In the genomic region with DNA sequence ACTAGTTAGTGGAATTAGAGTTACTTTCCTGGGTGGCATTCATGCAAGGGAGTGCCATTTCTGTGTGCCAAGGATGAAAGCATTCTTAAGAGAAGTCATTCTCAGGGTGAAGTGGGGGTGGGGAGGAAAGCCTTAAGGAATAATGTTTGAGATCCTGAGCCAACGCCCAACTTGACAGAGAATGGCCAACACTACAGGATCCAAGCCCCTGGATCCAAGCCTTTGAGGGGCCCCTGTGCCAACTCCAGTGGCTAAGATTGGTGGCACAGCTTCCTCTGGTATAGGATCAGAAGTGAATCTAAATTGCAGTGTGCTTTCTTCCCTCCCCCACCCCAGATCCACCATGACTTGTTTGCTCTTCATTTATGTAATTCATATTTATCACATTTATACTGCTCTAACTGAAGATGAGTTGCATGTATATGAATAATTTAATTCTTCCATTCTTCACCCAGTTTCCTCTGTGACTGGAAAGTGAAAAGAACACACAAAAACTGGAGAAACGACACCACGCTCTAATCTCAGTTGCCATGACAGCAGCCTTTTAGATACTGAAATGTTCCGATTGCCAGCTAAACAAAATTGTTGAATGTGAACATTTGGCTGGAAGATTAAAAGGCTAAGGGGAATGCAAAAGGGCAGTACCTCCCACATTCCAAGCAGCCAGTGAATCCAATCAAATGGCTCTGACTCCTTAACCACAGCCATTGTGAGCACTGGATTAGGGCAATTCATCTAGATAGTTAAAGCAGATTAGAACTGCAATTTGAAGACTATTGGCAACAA, we compare ENCODE assay signal across 8 cellular contexts. TPM values are rescaled to one million over a fixed set of nuclear protein-coding genes. Genes with fewer than 3 reads are reported as not detected.
A peak's percentile ranks its signal among the peaks of the same experiment; 100 is the strongest.
DNase-seq lines count a peak whose midpoint lies in the region; ATAC-seq, FAIRE-seq and TF ChIP-seq lines count a peak whose summit lies in the region.

No MANE protein-coding gene starts in this region.

- H4K8ac ChIP-seq in H1 (ENCODE audit: extremely low read depth, insufficient read depth, low read length), result no peak overlapping the region

- H3K4me2 ChIP-seq in H1 (ENCODE audit: insufficient read depth in 1 of 2, low read depth in 2 of 2, low read length in 2 of 2) (peak overlapping the region; percentile 33 to 77; a peak in 3 of 4 replicates), neural cell (ENCODE audit: low read length) (peak overlapping the region; percentile 79)

- TF ChIP-seq RAD21 in H1 (IDR thresholded peaks at IDR 0.05 in 1 of 2, conservative IDR thresholded peaks at IDR 0.05 in 1 of 2; ENCODE audit: low read depth in 2 of 2, low read length in 2 of 2) (no peak), neural cell (conservative IDR thresholded peaks at IDR 0.05) (peak; percentile 45)

- no peak overlapping the region for H2BK5ac ChIP-seq in H1 (ENCODE audit: low read depth, low read length)

- peak overlapping the region; percentile 3 for H4K91ac ChIP-seq in H1 (replicated peaks; ENCODE audit: insufficient read length, low read length)

- no peak overlapping the region for H2AFZ ChIP-seq in H1 (ENCODE audit: low read length)
- H2AFZ ChIP-seq in neural cell (ENCODE audit: low read depth, low read length), result no peak overlapping the region

- no peak overlapping the region for H3K27ac Mint-ChIP-seq in CD4-positive, alpha-beta memory T cell
- no peak overlapping the region for H3K27ac Mint-ChIP-seq in activated T-helper 2 cell treated with anti-CD3 and anti-CD28 coated beads, Interferon-gamma antibody, Interleukin-2, Interleukin-4, amounts not matched to agents 10 μg/mL and 5 μg/mL and 100 μg/mL, durations not matched to agents 14 hours and 24 hours and 36 hours

- peaks cover 7 to 32% (median 20%) of the 10 kb centered on the region in 4 experiments for H3K4me1 ChIP-seq in H1 (replicated peaks in 1 of 4; ENCODE audit: control insufficient read depth in 3 of 4, insufficient read depth in 4 of 4, low read length in 3 of 4)
- H3K4me1 ChIP-seq in CD4-positive, alpha-beta memory T cell (ENCODE audit: insufficient read depth, low read length), result no peaks in the 10 kb centered on the region

- H4K20me1 ChIP-seq in H1 (replicated peaks in 1 of 2; ENCODE audit: control insufficient read depth in 1 of 2, insufficient read depth in 2 of 2, low read length in 2 of 2) (peaks cover 3 to 18% of the 10 kb centered on the region in 2 experiments), neural cell (ENCODE audit: insufficient read depth) (no peaks in the 10 kb centered on the region)

- peak overlapping the region in 2 of 4 experiments; percentile 15 to 94; a peak in 4 of 8 replicates for H3K4me3 ChIP-seq in H1 (ENCODE audit: extremely low read depth in 1 of 4, insufficient read depth in 2 of 4, low read depth in 3 of 4, low read length in 4 of 4)
- peak overlapping the region; percentile 75 for H3K4me3 ChIP-seq in neural cell (ENCODE audit: low read length)
- H3K4me3 ChIP-seq in CD4-positive, alpha-beta memory T cell (ENCODE audit: low read length in 2 of 2), result no peak overlapping the region

- peaks cover 3% of the 10 kb centered on the region for H3K79me1 ChIP-seq in H1 (ENCODE audit: low read depth, low read length)

- peaks cover 0 to 4% of the 10 kb centered on the region in 2 experiments; a peak in 1 of 4 replicates for H3K9me3 ChIP-seq in H1 (ENCODE audit: insufficient read depth in 2 of 2, low read depth in 1 of 2, low read length in 1 of 2)
- no peaks in the 10 kb centered on the region for H3K9me3 ChIP-seq in neural cell (ENCODE audit: low read length)
- H3K9me3 ChIP-seq in CD4-positive, alpha-beta memory T cell (ENCODE audit: control insufficient read depth in 1 of 2, low read length in 2 of 2), result no peaks in the 10 kb centered on the region

- H3K27ac ChIP-seq in H1 (ENCODE audit: low read depth, low read length) (no peak overlapping the region), neural cell (ENCODE audit: low read length) (peak overlapping the region; percentile 93)
- no peak overlapping the region for H3K27ac ChIP-seq in CD4-positive, alpha-beta memory T cell (ENCODE audit: low read depth, low read length)

- no peak for TF ChIP-seq EP300 in H1 (IDR thresholded peaks at IDR 0.05; ENCODE audit: borderline replicate concordance in 1 of 2, low read depth in 2 of 2, low read length in 2 of 2)
- TF ChIP-seq EP300 in neural cell (conservative IDR thresholded peaks at IDR 0.05; ENCODE audit: poor library complexity, severe bottlenecking), result no peak

- no peak overlapping the region for H2BK12ac ChIP-seq in H1 (ENCODE audit: low read depth, low read length)

- H4K5ac ChIP-seq in H1 (ENCODE audit: insufficient read length, low read depth, low read length), result no peak overlapping the region

- TF ChIP-seq CTCF in H1 (IDR thresholded peaks at IDR 0.05; ENCODE audit: control extremely low read depth in 1 of 3, insufficient read depth in 1 of 3, low read depth in 1 of 3, low read length in 3 of 3) (no peak), neural cell (IDR thresholded peaks at IDR 0.05; ENCODE audit: poor library complexity, severe bottlenecking) (no peak), GM10248 (IDR thresholded peaks at IDR 0.05; ENCODE audit: control extremely low read depth, extremely low read depth, low read depth, missing control alignments) (no peak)

- no peaks in the 10 kb centered on the region for H3F3A ChIP-seq in neural cell (ENCODE audit: insufficient read depth, low read length, poor library complexity, severe bottlenecking)

- H3K14ac ChIP-seq in H1 (ENCODE audit: insufficient read length), result no peak overlapping the region

- TF ChIP-seq POLR2A in H1 (IDR thresholded peaks at IDR 0.05; ENCODE audit: control extremely low read depth in 1 of 2, low read depth in 2 of 2, low read length in 2 of 2), result no peak

- DNase-seq in ELF-1 (ENCODE audit: low read depth, low spot score) (peak; percentile 64), NCI-H524 (lab: John Stamatoyannopoulos, UW) (peak; percentile 87 to 96), H1 (ENCODE audit: low read depth in 1 of 2, low spot score in 2 of 2) (peak in 1 of 2 experiments; percentile 28), GM10248 (ENCODE audit: extremely low spot score) (no peak)
- DNase-seq in CD4-positive, alpha-beta memory T cell, result no peak
- no peak for DNase-seq in activated T-helper 2 cell treated with anti-CD3 and anti-CD28 coated beads, Interferon-gamma antibody, Interleukin-2, Interleukin-4, amounts not matched to agents 10 μg/mL and 5 μg/mL and 100 μg/mL, durations not matched to agents 14 hours and 24 hours and 36 hours (ENCODE audit: low spot score)

- H3K27me3 ChIP-seq in H1 (replicated peaks in 1 of 4; ENCODE audit: control insufficient read depth in 3 of 4, extremely low read depth in 1 of 4, insufficient read depth in 3 of 4, low read length in 3 of 4), result no peaks in the 10 kb centered on the region
- H3K27me3 ChIP-seq in neural cell (ENCODE audit: insufficient read depth, low read depth, low read length), result no peaks in the 10 kb centered on the region
- H3K27me3 ChIP-seq in CD4-positive, alpha-beta memory T cell (ENCODE audit: insufficient read depth, low read length), result no peaks in the 10 kb centered on the region

- H3K79me2 ChIP-seq in H1 (ENCODE audit: control insufficient read depth in 1 of 2, insufficient read depth in 2 of 2, low read length in 2 of 2) (peaks cover 26 to 92% of the 10 kb centered on the region in 2 experiments), neural cell (replicated peaks; ENCODE audit: insufficient read depth, low read length) (peaks cover 90% of the 10 kb centered on the region)

- H3K27me3 Mint-ChIP-seq in CD4-positive, alpha-beta memory T cell, result peaks cover 12 to 17% of the 10 kb centered on the region in 2 donors
- H3K27me3 Mint-ChIP-seq in activated T-helper 2 cell treated with anti-CD3 and anti-CD28 coated beads, Interferon-gamma antibody, Interleukin-2, Interleukin-4, amounts not matched to agents 10 μg/mL and 5 μg/mL and 100 μg/mL, durations not matched to agents 14 hours and 24 hours and 36 hours (ENCODE audit: low read depth), result peaks cover 13% of the 10 kb centered on the region

- FAIRE-seq in H1 (lab: Jason Lieb, UNC), result peak; percentile 24

- no peak overlapping the region for H2BK20ac ChIP-seq in H1 (ENCODE audit: low read length)

- H3K4me3 Mint-ChIP-seq in CD4-positive, alpha-beta memory T cell, result no peak overlapping the region
- no peak overlapping the region for H3K4me3 Mint-ChIP-seq in activated T-helper 2 cell treated with anti-CD3 and anti-CD28 coated beads, Interferon-gamma antibody, Interleukin-2, Interleukin-4, amounts not matched to agents 10 μg/mL and 5 μg/mL and 100 μg/mL, durations not matched to agents 14 hours and 24 hours and 36 hours (ENCODE audit: low read depth)

- no peaks in the 10 kb centered on the region for H3K9me2 ChIP-seq in neural cell (ENCODE audit: insufficient read depth, low read length)

- POLR2A ChIA-PET in H1 (lab: Charles Lee; ENCODE audit: partially characterized antibody) (interaction anchor here (0.6 kb wide), 1 partner anchor 28 kb away, joined by 3 read pairs; no protein-coding TSS in a partner anchor), GM10248 (lab: Yijun Ruan, JAX) (no interaction called here)
- POLR2A ChIA-PET in CD4-positive, alpha-beta memory T cell (lab: Charles Lee; ENCODE audit: partially characterized antibody), result no interaction called here

- intact Hi-C loops in CD4-positive, alpha-beta memory T cell (cut with micrococcal nuclease), result no loop called here
- intact Hi-C loops in activated T-helper 2 cell treated with anti-CD3 and anti-CD28 coated beads, Interferon-gamma antibody, Interleukin-2, Interleukin-4, amounts not matched to agents 10 μg/mL and 5 μg/mL and 100 μg/mL, durations not matched to agents 14 hours and 24 hours and 36 hours (cut with micrococcal nuclease), result no loop called here

- peaks cover 0 to 7% (median 2%) of the 10 kb centered on the region in 8 donors for H3K9me3 Mint-ChIP-seq in CD4-positive, alpha-beta memory T cell
- H3K9me3 Mint-ChIP-seq in activated T-helper 2 cell treated with anti-CD3 and anti-CD28 coated beads, Interferon-gamma antibody, Interleukin-2, Interleukin-4, amounts not matched to agents 10 μg/mL and 5 μg/mL and 100 μg/mL, durations not matched to agents 14 hours and 24 hours and 36 hours, result no peaks in the 10 kb centered on the region

- no peak overlapping the region for H3K23ac ChIP-seq in H1 (ENCODE audit: insufficient read length)

- H3K36me3 ChIP-seq in H1 (ENCODE audit: control insufficient read depth in 2 of 4, insufficient read depth in 4 of 4, low read length in 3 of 4) (peaks cover 0 to 11% (median 0%) of the 10 kb centered on the region in 4 experiments; a peak in 1 of 8 replicates), neural cell (ENCODE audit: insufficient read depth, low read length) (no peaks in the 10 kb centered on the region)
- H3K36me3 ChIP-seq in CD4-positive, alpha-beta memory T cell (ENCODE audit: insufficient read depth, low read length), result no peaks in the 10 kb centered on the region

- peaks cover 5 to 9% (median 7%) of the 10 kb centered on the region in 4 donors for H3K4me1 Mint-ChIP-seq in CD4-positive, alpha-beta memory T cell
- no peaks in the 10 kb centered on the region for H3K4me1 Mint-ChIP-seq in activated T-helper 2 cell treated with anti-CD3 and anti-CD28 coated beads, Interferon-gamma antibody, Interleukin-2, Interleukin-4, amounts not matched to agents 10 μg/mL and 5 μg/mL and 100 μg/mL, durations not matched to agents 14 hours and 24 hours and 36 hours (ENCODE audit: low read depth)

- H3K9ac ChIP-seq in H1 (replicated peaks in 1 of 4; ENCODE audit: extremely low read depth in 1 of 4, low read depth in 3 of 4, low read length in 3 of 4), result no peak overlapping the region
- H3K9ac ChIP-seq in neural cell (ENCODE audit: low read length), result peak overlapping the region; percentile 81

- CTCF ChIA-PET in H1 (lab: Charles Lee; ENCODE audit: partially characterized antibody) (no interaction called here), GM10248 (lab: Yijun Ruan, JAX) (interaction anchor here (1.5 to 1.9 kb wide), 2 partner anchors 13 to 17 kb away, joined by 3 to 9 read pairs; no protein-coding TSS in a partner anchor)
- CTCF ChIA-PET in CD4-positive, alpha-beta memory T cell (lab: Charles Lee; ENCODE audit: partially characterized antibody), result no interaction called here

- H3K36me3 Mint-ChIP-seq in CD4-positive, alpha-beta memory T cell, result no peaks in the 10 kb centered on the region
- no peaks in the 10 kb centered on the region for H3K36me3 Mint-ChIP-seq in activated T-helper 2 cell treated with anti-CD3 and anti-CD28 coated beads, Interferon-gamma antibody, Interleukin-2, Interleukin-4, amounts not matched to agents 10 μg/mL and 5 μg/mL and 100 μg/mL, durations not matched to agents 14 hours and 24 hours and 36 hours (ENCODE audit: low read depth)

- no peak overlapping the region for H3K56ac ChIP-seq in H1 (replicated peaks; ENCODE audit: insufficient read length, low read depth, low read length)

- WGBS in H1 (ENCODE audit: extremely low coverage in 1 of 2, insufficient coverage in 1 of 2, insufficient read length in 1 of 2, insufficient replicate concordance in 2 of 2, low coverage in 1 of 2, low lambda C conversion rate in 2 of 2, missing lambda C conversion rate in 1 of 2), 2 experiments, result 85% methylated on average over 4 of the region's 4 CpGs; no CpG with 5 or more reads in 1 of the 2 experiments

- no peak overlapping the region for H2BK15ac ChIP-seq in H1 (ENCODE audit: low read length)

- H2AK5ac ChIP-seq in H1 (ENCODE audit: low read depth, low read length), result no peak overlapping the region

- H3K18ac ChIP-seq in H1 (ENCODE audit: extremely low read depth, low read length), result no peak overlapping the region

- H2BK120ac ChIP-seq in H1 (replicated peaks; ENCODE audit: low read depth, low read length), result no peak overlapping the region

- no peak for ATAC-seq in HG03520 (IDR thresholded peaks at IDR 0.05; ENCODE audit: unreplicated experiment)

- H3K23me2 ChIP-seq in H1 (ENCODE audit: low read depth, low read length), result peaks cover 12% of the 10 kb centered on the region

- H3K4ac ChIP-seq in H1 (replicated peaks; ENCODE audit: insufficient read length, low read depth, low read length), result no peak overlapping the region

RNA-seq across cellular contexts. Expression of gene ZNF608, which starts 4.5 kb away (rescaled TPM):
- 40.4 and 40.8 TPM in 2 replicates for total RNA-seq in H1 (2021; fragmentation: NEBNext Ultra II Directional; extraction: Animal tissue kit (Norgen Biotek cat#: 25700))
- polyA plus RNA-seq in H1 (2011; rRNA removed), result 13.3 and 17.2 TPM in 2 replicates
- polyA plus RNA-seq in H1 (2011; cell fraction: cytosol; rRNA removed), result 21.6 TPM
- 22.2 TPM for polyA plus RNA-seq in H1 (2011; cell fraction: nucleus; rRNA removed)
- polyA plus RNA-seq in H1 (2012, experiment 1 of 2), result 26.7 to 29.8 TPM (median 28.7 TPM) in 4 replicates
- polyA plus RNA-seq in H1 (2012, experiment 2 of 2), result 2.2 TPM
- 27.0 TPM for polyA plus RNA-seq in H1 (2013, experiment 1 of 2)
- polyA plus RNA-seq in H1 (2013, experiment 2 of 2), result 23.0 TPM
- polyA minus RNA-seq in H1 (2011; rRNA and poly(A)+ RNA removed), result 38.1 and 43.4 TPM in 2 replicates
- 17.6 TPM for polyA minus RNA-seq in H1 (2011; cell fraction: cytosol; rRNA and poly(A)+ RNA removed)
- polyA minus RNA-seq in H1 (2011; cell fraction: nucleus; rRNA and poly(A)+ RNA removed), result 69.6 TPM
- 32.4 and 39.3 TPM in 2 replicates for polyA plus RNA-seq in neural cell
- polyA minus RNA-seq in neural cell, result 105 and 110 TPM in 2 replicates
- total RNA-seq in CD4-positive, alpha-beta memory T cell, result not detected
- polyA plus RNA-seq in CD4-positive, alpha-beta memory T cell, result not detected
- not detected in 2 replicates for total RNA-seq in activated T-helper 2 cell treated with anti-CD3 and anti-CD28 coated beads, Interferon-gamma antibody, Interleukin-2, Interleukin-4, amounts not matched to agents 10 μg/mL and 5 μg/mL and 100 μg/mL, durations not matched to agents 14 hours and 24 hours and 36 hours

Comparison
In these comparisons a context has a peak if more than half of its experiments do, and no peak if none do; other contexts are left out.
1. DNase-seq: peak in ELF-1 (single experiment) and NCI-H524 (2 of 2); none in CD4-positive, alpha-beta memory T cell (0 of 5), activated T-helper 2 cell treated with anti-CD3 and anti-CD28 coated beads, Interferon-gamma antibody, Interleukin-2, Interleukin-4, amounts not matched to agents 10 μg/mL and 5 μg/mL and 100 μg/mL, durations not matched to agents 14 hours and 24 hours and 36 hours (single experiment) and GM10248 (single experiment).
2. RNA of gene ZNF608, which starts 4.5 kb away (total RNA-seq): 40.4 to 40.8 TPM in H1; not detected in CD4-positive, alpha-beta memory T cell and not detected in activated T-helper 2 cell treated with anti-CD3 and anti-CD28 coated beads, Interferon-gamma antibody, Interleukin-2, Interleukin-4, amounts not matched to agents 10 μg/mL and 5 μg/mL and 100 μg/mL, durations not matched to agents 14 hours and 24 hours and 36 hours; every median in the first group is over 10 times any median in the second.